31 cellular contexts compared by ENCODE assay signal in the genomic region with DNA sequence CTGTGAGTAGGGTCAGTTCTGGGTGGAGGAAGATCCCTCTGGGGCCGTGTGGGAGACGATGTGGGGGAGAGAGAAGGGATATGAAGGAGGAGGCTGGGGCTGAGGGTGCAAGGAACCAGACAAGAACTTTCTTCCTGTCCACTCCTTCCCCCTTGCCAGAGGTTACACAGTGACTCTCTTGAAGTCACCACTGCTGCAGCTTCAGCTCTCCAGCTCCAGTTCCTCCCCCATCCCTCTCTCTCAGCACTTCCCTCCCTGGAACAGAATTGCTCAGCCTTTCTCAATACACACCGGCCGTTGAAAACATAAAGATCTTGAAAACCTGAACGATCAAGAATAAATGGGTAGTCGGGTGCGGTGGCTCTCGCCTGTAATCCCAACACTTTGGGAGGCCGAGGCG. TPM values are rescaled to one million over a fixed set of nuclear protein-coding genes. Genes with fewer than 3 reads are reported as not detected.
A peak's percentile ranks its signal among the peaks of the same experiment; 100 is the strongest.
DNase-seq lines count a peak whose midpoint lies in the region; ATAC-seq and TF ChIP-seq lines count a peak whose summit lies in the region.
"Had no signal": no experiment of that assay in that cellular context is flagged by ENCODE, and none has a peak within 500 bp of the region (broad histone marks: within the 10 kb centered on the region; RNA-seq: fewer than 3 reads in every experiment).

No MANE protein-coding gene starts in this region.

- no peaks in the 10 kb centered on the region for H3K9me3 Mint-ChIP-seq in activated naive CD4-positive, alpha-beta T cell treated with anti-CD3 and anti-CD28 coated beads, Interleukin-2, amount 50 U/mL, for 72 hours
- no peaks in the 10 kb centered on the region for H3K9me3 Mint-ChIP-seq in endothelial cell (ENCODE audit: unreplicated experiment)
- H3K9me3 Mint-ChIP-seq: activated B cell treated with CpG ODN at 0.5 μM for 24 hours; activated naive CD8-positive, alpha-beta T cell treated with anti-CD3 and anti-CD28 coated beads, Interleukin-2, amount 50 U/mL, for 24 hours had no signal

- H3K4me1 Mint-ChIP-seq in endothelial cell (ENCODE audit: unreplicated experiment), result peaks cover 8% of the 10 kb centered on the region

- H3F3A ChIP-seq in smooth muscle cell (ENCODE audit: low read depth), result no peaks in the 10 kb centered on the region

- H3K27ac Mint-ChIP-seq in activated naive CD4-positive, alpha-beta T cell treated with anti-CD3 and anti-CD28 coated beads, Interleukin-2, amount 50 U/mL, for 72 hours, result peak overlapping the region; percentile 11 to 30
- no peak overlapping the region for H3K27ac Mint-ChIP-seq in endothelial cell (ENCODE audit: unreplicated experiment)
- H3K27ac Mint-ChIP-seq: activated B cell treated with CpG ODN at 0.5 μM for 24 hours; activated naive CD8-positive, alpha-beta T cell treated with anti-CD3 and anti-CD28 coated beads, Interleukin-2, amount 50 U/mL, for 24 hours had no signal

- no peak for ATAC-seq in activated naive CD4-positive, alpha-beta T cell treated with anti-CD3 and anti-CD28 coated beads, Interleukin-2, amount 50 U/mL, for 72 hours
- ATAC-seq in HG03460 (IDR thresholded peaks at IDR 0.05; ENCODE audit: unreplicated experiment), result no peak
- ATAC-seq: activated naive CD8-positive, alpha-beta T cell treated with anti-CD3 and anti-CD28 coated beads, Interleukin-2, amount 50 U/mL, for 24 hours; body of pancreas; left lobe of liver had no signal

- H3K9ac ChIP-seq in smooth muscle cell (ENCODE audit: low read depth), result no peak overlapping the region
- H3K9ac ChIP-seq: KMS-11, SK-N-SH had no signal

- CTCF ChIA-PET in RWPE1 (lab: Yijun Ruan, JAX), result no interaction called here

- H3K4me1 ChIP-seq in smooth muscle cell (ENCODE audit: low read depth), result peaks cover 6% of the 10 kb centered on the region
- H3K4me1 ChIP-seq: BE2C had no signal

- peaks cover 26 to 56% of the 10 kb centered on the region in 2 donors for H3K36me3 Mint-ChIP-seq in activated naive CD4-positive, alpha-beta T cell treated with anti-CD3 and anti-CD28 coated beads, Interleukin-2, amount 50 U/mL, for 72 hours
- H3K36me3 Mint-ChIP-seq in endothelial cell (ENCODE audit: low read depth, unreplicated experiment), result peaks cover 38% of the 10 kb centered on the region

- H3K4me2 ChIP-seq in smooth muscle cell, result no peak overlapping the region
- H3K4me2 ChIP-seq: KMS-11, SK-N-SH had no signal

- TF ChIP-seq CTCF in RWPE1 (conservative IDR thresholded peaks at IDR 0.05; ENCODE audit: low read depth) (no peak), endothelial cell (IDR thresholded peaks at IDR 0.05; ENCODE audit: unreplicated experiment) (no peak), smooth muscle cell (IDR thresholded peaks at IDR 0.05; ENCODE audit: borderline replicate concordance, insufficient read depth, poor library complexity, severe bottlenecking) (no peak)

- peak overlapping the region; percentile 34 for H3K4me3 Mint-ChIP-seq in endothelial cell (ENCODE audit: unreplicated experiment)
- H3K4me3 Mint-ChIP-seq: activated B cell treated with CpG ODN at 0.5 μM for 24 hours; activated naive CD8-positive, alpha-beta T cell treated with anti-CD3 and anti-CD28 coated beads, Interleukin-2, amount 50 U/mL, for 24 hours had no signal

- H4K20me1 ChIP-seq in smooth muscle cell (ENCODE audit: low read depth), result no peaks in the 10 kb centered on the region

- no peaks in the 10 kb centered on the region for H3K9me3 ChIP-seq in smooth muscle cell (replicated peaks; ENCODE audit: low read depth)
- H3K9me3 ChIP-seq: BE2C, body of pancreas, HAP-1, SK-N-SH had no signal

- peaks cover 14% of the 10 kb centered on the region for H3K27me3 Mint-ChIP-seq in endothelial cell (ENCODE audit: unreplicated experiment)
- H3K27me3 Mint-ChIP-seq: activated B cell treated with CpG ODN at 0.5 μM for 24 hours; activated naive CD8-positive, alpha-beta T cell treated with anti-CD3 and anti-CD28 coated beads, Interleukin-2, amount 50 U/mL, for 24 hours had no signal

- H3K36me3 ChIP-seq in smooth muscle cell (ENCODE audit: low read depth), result no peaks in the 10 kb centered on the region
- H3K36me3 ChIP-seq: BE2C had no signal

- no peak for DNase-seq in activated naive CD4-positive, alpha-beta T cell treated with anti-CD3 and anti-CD28 coated beads, Interleukin-2, amount 50 U/mL, for 72 hours (ENCODE audit: low spot score in 2 of 2)
- no peak for DNase-seq in activated naive CD4-positive, alpha-beta T cell (lab: John Stamatoyannopoulos, UW)
- DNase-seq in RWPE1 (ENCODE audit: low spot score) (no peak), endothelial cell (ENCODE audit: low spot score) (no peak), NCI-H2029 treated with DMSO at 0.1 percent for 48 hours (lab: John Stamatoyannopoulos, UW) (no peak), smooth muscle cell (lab: John Stamatoyannopoulos, UW; ENCODE audit: unreplicated experiment) (no peak)
- DNase-seq: ACHN; activated B cell treated with CpG ODN at 0.5 μM for 24 hours; activated CD4-positive, alpha-beta T cell treated with anti-CD3 and anti-CD28 coated beads, Interleukin-2, amount 50 U/mL, for 4 hours; activated effector memory CD4-positive, alpha-beta T cell treated with Interleukin-2 at 50 U/mL for 16 hours; activated naive CD8-positive, alpha-beta T cell treated with anti-CD3 and anti-CD28 coated beads, Interleukin-2, amount 50 U/mL, for 24 hours; BE2C; body of pancreas; COR-L47; DMS53; mesenchymal stem cell; NCI-H1694; NCI-H2171; NCI-H510A; OCI-M1; retina; SK-N-SH; stimulated activated CD4-positive, alpha-beta T cell treated with anti-CD3 and anti-CD28 coated beads, Interleukin-1b, Interleukin-23, amount 100 ng/mL, for 48 hours; stimulated activated CD8-positive, alpha-beta memory T cell treated with anti-CD3 and anti-CD28 coated beads, Interleukin-4, amount 100 ng/mL, for 48 hours; T-helper 9 cell had no signal

- no peaks in the 10 kb centered on the region for H3K79me2 ChIP-seq in smooth muscle cell (ENCODE audit: low read depth)

- no peak overlapping the region for H3K4me3 ChIP-seq in smooth muscle cell
- H3K4me3 ChIP-seq: body of pancreas, HAP-1, skin epidermis, tibial nerve had no signal

- no peak overlapping the region for H2AFZ ChIP-seq in smooth muscle cell (ENCODE audit: low read depth)

- WGBS in smooth muscle cell (ENCODE audit: low lambda C conversion rate), result 95% methylated on average over 10 of the region's 10 CpGs

- H3K27ac ChIP-seq in RWPE1, result peak overlapping the region; percentile 21
- H3K27ac ChIP-seq in smooth muscle cell (ENCODE audit: low read depth), result no peak overlapping the region
- H3K27ac ChIP-seq: body of pancreas, KMS-11, skin epidermis, tibial nerve had no signal

- H3K27me3 ChIP-seq in smooth muscle cell (ENCODE audit: low read depth), result no peaks in the 10 kb centered on the region
- H3K27me3 ChIP-seq: BE2C, body of pancreas, tibial nerve had no signal

- POLR2A ChIA-PET in RWPE1 (lab: Yijun Ruan, JAX; ENCODE audit: low non-redundant PET), result no interaction called here

RNA-seq across cellular contexts. Expression of gene ZSWIM9, which starts 5.1 kb away (rescaled TPM):
- 10 to 100 TPM in 1 of 2 donors, 1 to 10 TPM in 1; 9.0 to 10.2 TPM for total RNA-seq in activated naive CD4-positive, alpha-beta T cell treated with anti-CD3 and anti-CD28 coated beads, Interleukin-2, amount 50 U/mL, for 72 hours
- total RNA-seq in endothelial cell (ENCODE audit: unreplicated experiment), result 8.8 TPM
- 0.18 and 1.3 TPM in 2 replicates for total RNA-seq in smooth muscle cell
- polyA plus RNA-seq in smooth muscle cell, result 1.3 and 1.6 TPM in 2 replicates

RNA-seq across cellular contexts. Expression of gene LIG1, which starts 5.4 kb away (rescaled TPM):
- total RNA-seq in activated naive CD4-positive, alpha-beta T cell treated with anti-CD3 and anti-CD28 coated beads, Interleukin-2, amount 50 U/mL, for 72 hours, result 100 to 1,000 TPM; 180 to 231 TPM
- total RNA-seq in endothelial cell (ENCODE audit: unreplicated experiment) (51.5 TPM), smooth muscle cell (9.8 and 16.5 TPM in 2 replicates)
- 26.1 and 38.5 TPM in 2 replicates for polyA plus RNA-seq in smooth muscle cell
